ENCODE assay signal across 8 cellular contexts in genomic region chr4:123176605-123177004, GRCh38.
"Had no signal": no experiment of that assay in that cellular context is flagged by ENCODE, and none has a peak within 500 bp of the region (broad histone marks: within the 10 kb centered on the region; RNA-seq: fewer than 3 reads in every experiment).

No MANE protein-coding gene starts in this region.

- ATAC-seq: HCT116, HepG2 had no signal

- H3K4me1 ChIP-seq: HAP-1 had no signal

- H3K9ac ChIP-seq: GM23248 had no signal

- H3K4me3 ChIP-seq: GM23248, HAP-1 had no signal

- H2AFZ ChIP-seq: GM23248 had no signal

- DNase-seq: GM23248, GOT3, H7, HFFc6 had no signal

- H3K27ac ChIP-seq: GM23248, HL-60 had no signal

- H3K9me3 ChIP-seq: HAP-1 had no signal

- FAIRE-seq: HepG2 had no signal

- H3K36me3 ChIP-seq: HAP-1 had no signal
